Comparison of ENCODE assay signal across 9 cellular contexts in genomic region chr3:47017504-47018268, GRCh38. TPM values are rescaled to one million over a fixed set of nuclear protein-coding genes. Genes with fewer than 3 reads are reported as not detected.
DNase-seq lines count a peak whose midpoint lies in the region; ATAC-seq lines count a peak whose summit lies in the region.
"Had no signal": no experiment of that assay in that cellular context is flagged by ENCODE, and none has a peak within 500 bp of the region (broad histone marks: within the 10 kb centered on the region; RNA-seq: fewer than 3 reads in every experiment).

No MANE protein-coding gene starts in this region.

- DNase-seq in EH (ENCODE audit: low read depth): peak; percentile 74
- DNase-seq in KG1 (lab: John Stamatoyannopoulos, UW): peak; percentile 36
- DNase-seq in activated naive CD8-positive, alpha-beta T cell treated with anti-CD3 and anti-CD28 coated beads, Interleukin-2, amount 10 ng/mL, durations not matched to agents 7 days and 5 days: no peak
- DNase-seq in naive thymus-derived CD8-positive, alpha-beta T cell: no peak
- no peak for DNase-seq in Right ventricle myocardium inferior (ENCODE audit: missing footprints)
- no peak for DNase-seq in NCI-H1694 treated with DMSO at 0.1 percent for 48 hours (lab: John Stamatoyannopoulos, UW)
- DNase-seq: colonic mucosa had no signal

- no peaks in the 10 kb centered on the region for H3K27me3 Mint-ChIP-seq in activated naive CD8-positive, alpha-beta T cell treated with anti-CD3 and anti-CD28 coated beads, Interleukin-2, amount 10 ng/mL, durations not matched to agents 7 days and 5 days
- H3K27me3 Mint-ChIP-seq in naive thymus-derived CD8-positive, alpha-beta T cell: no peaks in the 10 kb centered on the region

- peak overlapping the region; percentile 65 for H3K4me3 Mint-ChIP-seq in activated naive CD8-positive, alpha-beta T cell treated with anti-CD3 and anti-CD28 coated beads, Interleukin-2, amount 10 ng/mL, durations not matched to agents 7 days and 5 days
- peak overlapping the region in 5 of 10 donors; percentile 1 to 69 (median 46) for H3K4me3 Mint-ChIP-seq in naive thymus-derived CD8-positive, alpha-beta T cell

- peaks cover 53% of the 10 kb centered on the region for H3K4me1 Mint-ChIP-seq in activated naive CD8-positive, alpha-beta T cell treated with anti-CD3 and anti-CD28 coated beads, Interleukin-2, amount 10 ng/mL, durations not matched to agents 7 days and 5 days
- H3K4me1 Mint-ChIP-seq in naive thymus-derived CD8-positive, alpha-beta T cell: peaks cover 19 to 65% (median 41%) of the 10 kb centered on the region in 4 donors

- peaks cover 14% of the 10 kb centered on the region for H3K36me3 Mint-ChIP-seq in activated naive CD8-positive, alpha-beta T cell treated with anti-CD3 and anti-CD28 coated beads, Interleukin-2, amount 10 ng/mL, durations not matched to agents 7 days and 5 days
- H3K36me3 Mint-ChIP-seq in naive thymus-derived CD8-positive, alpha-beta T cell: peaks cover 0 to 59% (median 0%) of the 10 kb centered on the region in 3 donors

- peak overlapping the region; percentile 84 for H3K27ac Mint-ChIP-seq in activated naive CD8-positive, alpha-beta T cell treated with anti-CD3 and anti-CD28 coated beads, Interleukin-2, amount 10 ng/mL, durations not matched to agents 7 days and 5 days
- peak overlapping the region; percentile 75 to 94 (median 86) for H3K27ac Mint-ChIP-seq in naive thymus-derived CD8-positive, alpha-beta T cell

- intact Hi-C loops in Right ventricle myocardium inferior (cut with DNase I): no loop called here

- no peaks in the 10 kb centered on the region for H3K9me3 Mint-ChIP-seq in activated naive CD8-positive, alpha-beta T cell treated with anti-CD3 and anti-CD28 coated beads, Interleukin-2, amount 10 ng/mL, durations not matched to agents 7 days and 5 days
- no peaks in the 10 kb centered on the region for H3K9me3 Mint-ChIP-seq in naive thymus-derived CD8-positive, alpha-beta T cell

- POLR2A ChIA-PET in activated naive CD8-positive, alpha-beta T cell treated with anti-CD3 and anti-CD28 coated beads, Interleukin-2, amount 10 ng/mL, durations not matched to agents 7 days and 5 days (lab: Charles Lee): interaction anchor here (1.1 to 1.9 kb wide), 4 partner anchors 24 to 147 kb away, joined by 3 to 7 read pairs (median 4); partner anchors contain the start of gene NBEAL2
- POLR2A ChIA-PET in naive thymus-derived CD8-positive, alpha-beta T cell (lab: Charles Lee): interaction anchor here (0.6 kb wide), 2 partner anchors 48 to 60 kb away, joined by 3 to 5 read pairs; no protein-coding TSS in a partner anchor

- ATAC-seq in activated naive CD8-positive, alpha-beta T cell treated with anti-CD3 and anti-CD28 coated beads, Interleukin-2, amount 10 ng/mL, durations not matched to agents 7 days and 5 days (ENCODE audit: low read depth): no peak
- peak in 1 of 2 donors; percentile 22 for ATAC-seq in naive thymus-derived CD8-positive, alpha-beta T cell
- no peak for ATAC-seq in GM19455 (IDR thresholded peaks at IDR 0.05; ENCODE audit: unreplicated experiment)
- ATAC-seq in Right ventricle myocardium inferior: no peak
- no peak for ATAC-seq in HG02870 (IDR thresholded peaks at IDR 0.05; ENCODE audit: unreplicated experiment)

RNA-seq across cellular contexts. Expression of gene NBEAL2, which starts 38.2 kb away (rescaled TPM):
- 100 to 1,000 TPM; 165 to 178 TPM for total RNA-seq in activated naive CD8-positive, alpha-beta T cell treated with anti-CD3 and anti-CD28 coated beads, Interleukin-2, amount 10 ng/mL, durations not matched to agents 7 days and 5 days
- total RNA-seq in naive thymus-derived CD8-positive, alpha-beta T cell: 10 to 100 TPM; 40.7 to 46.0 TPM
- polyA plus RNA-seq in naive thymus-derived CD8-positive, alpha-beta T cell: 1 to 10 TPM in 2 of 3 donors, under 1 TPM in 1; 0.89 to 2.8 (median 1.9) TPM
- total RNA-seq in Right ventricle myocardium inferior: 14.5 TPM

RNA-seq across cellular contexts. Expression of gene CCDC12, which starts 41.1 kb away (rescaled TPM):
- 10 to 100 TPM; 58.6 to 60.0 TPM for total RNA-seq in activated naive CD8-positive, alpha-beta T cell treated with anti-CD3 and anti-CD28 coated beads, Interleukin-2, amount 10 ng/mL, durations not matched to agents 7 days and 5 days
- total RNA-seq in naive thymus-derived CD8-positive, alpha-beta T cell: 10 to 100 TPM; 58.8 to 59.5 TPM
- polyA plus RNA-seq in naive thymus-derived CD8-positive, alpha-beta T cell: 100 to 1,000 TPM in 2 of 3 donors, 10 to 100 TPM in 1; 81.9 to 106 (median 106) TPM
- 26.3 TPM for total RNA-seq in Right ventricle myocardium inferior

Comparison
In these comparisons a context has a peak if more than half of its experiments do, and no peak if none do; other contexts are left out.
1. DNase-seq: peak in EH (single experiment) and KG1 (single experiment); none in activated naive CD8-positive, alpha-beta T cell treated with anti-CD3 and anti-CD28 coated beads, Interleukin-2, amount 10 ng/mL, durations not matched to agents 7 days and 5 days (single experiment), naive thymus-derived CD8-positive, alpha-beta T cell (0 of 10), Right ventricle myocardium inferior (single experiment) and NCI-H1694 treated with DMSO at 0.1 percent for 48 hours (single experiment).